In the genomic region with DNA sequence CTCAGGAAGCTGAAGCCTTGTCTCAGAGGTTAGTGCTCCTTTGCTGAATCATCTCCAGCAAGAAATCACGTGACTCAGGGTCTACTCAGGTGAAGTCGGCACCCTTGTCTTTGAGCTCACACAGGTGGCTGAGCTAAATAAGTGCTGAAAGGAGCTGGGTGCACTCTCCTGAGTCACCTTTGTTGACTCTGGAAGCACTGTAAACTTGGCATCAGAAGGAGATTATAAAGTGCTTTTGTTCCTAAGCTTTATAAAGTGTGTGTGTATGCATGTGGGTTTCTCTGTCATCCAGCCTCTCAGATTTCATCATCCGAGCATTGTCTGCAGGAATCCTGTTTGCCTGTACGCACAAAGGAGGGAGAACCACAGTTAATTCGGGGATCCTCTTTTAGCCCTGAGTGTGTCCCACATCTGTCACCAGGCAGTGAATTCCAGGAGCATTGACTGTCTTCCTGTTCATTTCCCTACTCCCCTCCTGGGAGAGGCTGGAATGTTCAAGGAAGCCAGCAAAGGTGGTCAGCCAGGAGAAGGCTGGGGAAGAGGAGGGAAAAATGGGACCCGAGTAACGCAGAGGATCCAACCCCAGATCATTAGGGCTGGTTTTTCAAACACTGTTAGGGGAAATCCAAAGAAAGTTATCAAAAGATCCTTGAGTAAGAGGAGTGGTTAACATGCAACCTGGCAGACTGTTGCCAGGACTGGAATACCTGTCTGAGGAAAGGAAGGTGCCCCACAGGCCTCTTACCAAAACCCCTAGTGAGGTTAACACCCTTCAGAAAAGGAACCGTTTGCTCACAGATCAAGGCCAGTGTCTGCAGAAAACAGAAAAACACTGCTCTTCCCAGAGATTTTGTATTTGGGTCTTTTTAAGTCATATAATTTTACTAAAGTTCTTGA, we compare ENCODE assay signal across 1 cellular context.
TF ChIP-seq lines count a peak whose summit lies in the region.

No MANE protein-coding gene starts in this region.

TF ChIP-seq in K562, 482 proteins besides CTCF, POLR2A, EP300 and RAD21 (continued from another document and continues in another):
- TF ChIP-seq ZNF512 (tag; IDR thresholded peaks at IDR 0.05) (no peak), ZNF408 (CRISPR knock-in tag; IDR thresholded peaks at IDR 0.05; ENCODE audit: low read depth) (no peak), ARID1B (IDR thresholded peaks at IDR 0.05) (0 out of 2 replicates have a peak, but pooled peaks have one; percentile 16), MAFG (tag; conservative IDR thresholded peaks at IDR 0.05) (peak; percentile 68), ERF (CRISPR knock-in tag; IDR thresholded peaks at IDR 0.05) (no peak), NRF1 (conservative IDR thresholded peaks at IDR 0.05 in 1 of 2, IDR thresholded peaks at IDR 0.05 in 1 of 2) (no peak), ZNF24 (IDR thresholded peaks at IDR 0.05) (no peak), NFE2 (IDR thresholded peaks at IDR 0.05; ENCODE audit: low read depth) (peak; percentile 84), EWSR1 (IDR thresholded peaks at IDR 0.05; ENCODE audit: borderline replicate concordance, low read depth, partially characterized antibody) (no peak), GATAD2B (IDR thresholded peaks at IDR 0.05; ENCODE audit: borderline replicate concordance) (no peak), ETS2 (tag; IDR thresholded peaks at IDR 0.05; ENCODE audit: borderline replicate concordance, poor library complexity, severe bottlenecking) (no peak), SMAD4 (CRISPR knock-in tag; conservative IDR thresholded peaks at IDR 0.05) (0 out of 2 replicates have a peak, but pooled peaks have one; percentile 41), KLF1 (tag; IDR thresholded peaks at IDR 0.05) (no peak), ZNF318 (IDR thresholded peaks at IDR 0.05; ENCODE audit: borderline replicate concordance in 1 of 2, low read depth in 1 of 2) (no peak), SP1 (CRISPR knock-in tag; IDR thresholded peaks at IDR 0.05) (no peak), SMARCA5 (IDR thresholded peaks at IDR 0.05) (no peak), MAFK (IDR thresholded peaks at IDR 0.05; ENCODE audit: low read length) (peak; percentile 45; the same call in 1 of the 2 replicates), HDGF (IDR thresholded peaks at IDR 0.05) (no peak), ARID2 (IDR thresholded peaks at IDR 0.05) (no peak), ZKSCAN8 (CRISPR knock-in tag; IDR thresholded peaks at IDR 0.05) (no peak), TRIM28 (IDR thresholded peaks at IDR 0.05) (no peak), KAT7 (CRISPR knock-in tag; IDR thresholded peaks at IDR 0.05; ENCODE audit: borderline replicate concordance) (no peak), U2AF2 (optimal IDR thresholded peaks at IDR 0.05; ENCODE audit: low read depth, low read length) (no peak), TFAM (CRISPR knock-in tag; conservative IDR thresholded peaks at IDR 0.05) (no peak), KHSRP (IDR thresholded peaks at IDR 0.05) (no peak), RFX7 (CRISPR knock-in tag; IDR thresholded peaks at IDR 0.05) (no peak), MCM3 (IDR thresholded peaks at IDR 0.05) (no peak), MCM2 (IDR thresholded peaks at IDR 0.05; ENCODE audit: low read depth) (no peak), MEIS2 (IDR thresholded peaks at IDR 0.05; ENCODE audit: partially characterized antibody) (no peak), ATF3 (IDR thresholded peaks at IDR 0.05) (peak; percentile 83), ATF3 (CRISPR knock-in tag; conservative IDR thresholded peaks at IDR 0.05) (no peak), MXI1 (IDR thresholded peaks at IDR 0.05; ENCODE audit: low read depth, low read length) (no peak), NR4A1 (CRISPR knock-in tag; IDR thresholded peaks at IDR 0.05) (no peak), NR4A1 (tag; IDR thresholded peaks at IDR 0.05) (no peak)
- TF ChIP-seq, protein P1, sequence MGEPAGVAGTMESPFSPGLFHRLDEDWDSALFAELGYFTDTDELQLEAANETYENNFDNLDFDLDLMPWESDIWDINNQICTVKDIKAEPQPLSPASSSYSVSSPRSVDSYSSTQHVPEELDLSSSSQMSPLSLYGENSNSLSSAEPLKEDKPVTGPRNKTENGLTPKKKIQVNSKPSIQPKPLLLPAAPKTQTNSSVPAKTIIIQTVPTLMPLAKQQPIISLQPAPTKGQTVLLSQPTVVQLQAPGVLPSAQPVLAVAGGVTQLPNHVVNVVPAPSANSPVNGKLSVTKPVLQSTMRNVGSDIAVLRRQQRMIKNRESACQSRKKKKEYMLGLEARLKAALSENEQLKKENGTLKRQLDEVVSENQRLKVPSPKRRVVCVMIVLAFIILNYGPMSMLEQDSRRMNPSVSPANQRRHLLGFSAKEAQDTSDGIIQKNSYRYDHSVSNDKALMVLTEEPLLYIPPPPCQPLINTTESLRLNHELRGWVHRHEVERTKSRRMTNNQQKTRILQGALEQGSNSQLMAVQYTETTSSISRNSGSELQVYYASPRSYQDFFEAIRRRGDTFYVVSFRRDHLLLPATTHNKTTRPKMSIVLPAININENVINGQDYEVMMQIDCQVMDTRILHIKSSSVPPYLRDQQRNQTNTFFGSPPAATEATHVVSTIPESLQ (CRISPR knock-in tag; IDR thresholded peaks at IDR 0.05) = no peak
- TF ChIP-seq, protein P2, sequence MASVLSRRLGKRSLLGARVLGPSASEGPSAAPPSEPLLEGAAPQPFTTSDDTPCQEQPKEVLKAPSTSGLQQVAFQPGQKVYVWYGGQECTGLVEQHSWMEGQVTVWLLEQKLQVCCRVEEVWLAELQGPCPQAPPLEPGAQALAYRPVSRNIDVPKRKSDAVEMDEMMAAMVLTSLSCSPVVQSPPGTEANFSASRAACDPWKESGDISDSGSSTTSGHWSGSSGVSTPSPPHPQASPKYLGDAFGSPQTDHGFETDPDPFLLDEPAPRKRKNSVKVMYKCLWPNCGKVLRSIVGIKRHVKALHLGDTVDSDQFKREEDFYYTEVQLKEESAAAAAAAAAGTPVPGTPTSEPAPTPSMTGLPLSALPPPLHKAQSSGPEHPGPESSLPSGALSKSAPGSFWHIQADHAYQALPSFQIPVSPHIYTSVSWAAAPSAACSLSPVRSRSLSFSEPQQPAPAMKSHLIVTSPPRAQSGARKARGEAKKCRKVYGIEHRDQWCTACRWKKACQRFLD (CRISPR knock-in tag; IDR thresholded peaks at IDR 0.05) = no peak
- TF ChIP-seq, protein P3, sequence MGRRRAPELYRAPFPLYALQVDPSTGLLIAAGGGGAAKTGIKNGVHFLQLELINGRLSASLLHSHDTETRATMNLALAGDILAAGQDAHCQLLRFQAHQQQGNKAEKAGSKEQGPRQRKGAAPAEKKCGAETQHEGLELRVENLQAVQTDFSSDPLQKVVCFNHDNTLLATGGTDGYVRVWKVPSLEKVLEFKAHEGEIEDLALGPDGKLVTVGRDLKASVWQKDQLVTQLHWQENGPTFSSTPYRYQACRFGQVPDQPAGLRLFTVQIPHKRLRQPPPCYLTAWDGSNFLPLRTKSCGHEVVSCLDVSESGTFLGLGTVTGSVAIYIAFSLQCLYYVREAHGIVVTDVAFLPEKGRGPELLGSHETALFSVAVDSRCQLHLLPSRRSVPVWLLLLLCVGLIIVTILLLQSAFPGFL (CRISPR knock-in tag; IDR thresholded peaks at IDR 0.05) = no peak
- TF ChIP-seq, protein P4, sequence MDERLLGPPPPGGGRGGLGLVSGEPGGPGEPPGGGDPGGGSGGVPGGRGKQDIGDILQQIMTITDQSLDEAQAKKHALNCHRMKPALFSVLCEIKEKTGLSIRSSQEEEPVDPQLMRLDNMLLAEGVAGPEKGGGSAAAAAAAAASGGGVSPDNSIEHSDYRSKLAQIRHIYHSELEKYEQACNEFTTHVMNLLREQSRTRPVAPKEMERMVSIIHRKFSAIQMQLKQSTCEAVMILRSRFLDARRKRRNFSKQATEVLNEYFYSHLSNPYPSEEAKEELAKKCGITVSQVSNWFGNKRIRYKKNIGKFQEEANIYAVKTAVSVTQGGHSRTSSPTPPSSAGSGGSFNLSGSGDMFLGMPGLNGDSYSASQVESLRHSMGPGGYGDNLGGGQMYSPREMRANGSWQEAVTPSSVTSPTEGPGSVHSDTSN (CRISPR knock-in tag; IDR thresholded peaks at IDR 0.05; ENCODE audit: low read depth) = no peak
- TF ChIP-seq, protein P4 (tag; conservative IDR thresholded peaks at IDR 0.05; ENCODE audit: low read depth) = no peak
